19 cellular contexts compared by ENCODE assay signal in genomic region chr15:73986055-73986775, GRCh38. TPM values are rescaled to one million over a fixed set of nuclear protein-coding genes. Genes with fewer than 3 reads are reported as not detected.
A peak's percentile ranks its signal among the peaks of the same experiment; 100 is the strongest.
DNase-seq lines count a peak whose midpoint lies in the region; ATAC-seq, FAIRE-seq and TF ChIP-seq lines count a peak whose summit lies in the region.
"Had no signal": no experiment of that assay in that cellular context is flagged by ENCODE, and none has a peak within 500 bp of the region (broad histone marks: within the 10 kb centered on the region; RNA-seq: fewer than 3 reads in every experiment).

No MANE protein-coding gene starts in this region.

- H2AK5ac ChIP-seq in H9 (ENCODE audit: insufficient read length, low read length): no peak overlapping the region

- POLR2A ChIA-PET in naive thymus-derived CD8-positive, alpha-beta T cell (lab: Charles Lee): interaction anchor here (1.0 to 2.5 kb wide), 2 partner anchors 8 to 25 kb away, joined by 3 to 12 read pairs; partner anchors contain the start of gene PML

- H3K23ac ChIP-seq in H9 (ENCODE audit: insufficient read length, low read depth, low read length): no peak overlapping the region

- TF ChIP-seq POLR2A in esophagus muscularis mucosa (IDR thresholded peaks at IDR 0.05; ENCODE audit: low read depth): no peak

- no peak overlapping the region for H2AFZ ChIP-seq in H9 (ENCODE audit: low read length)

- no peak overlapping the region; a peak in 1 of 5 replicates for H3K4me3 Mint-ChIP-seq in H9
- H3K4me3 Mint-ChIP-seq in naive thymus-derived CD8-positive, alpha-beta T cell: peak overlapping the region in 1 of 10 donors; percentile 64
- H3K4me3 Mint-ChIP-seq: activated naive CD8-positive, alpha-beta T cell; CD14-positive monocyte had no signal

- no peak overlapping the region for H4K5ac ChIP-seq in H9 (ENCODE audit: insufficient read length, low read depth, low read length)

- no peak overlapping the region for H2BK5ac ChIP-seq in H9 (ENCODE audit: insufficient read length, low read length)

- no peaks in the 10 kb centered on the region for H3K9me3 ChIP-seq in BLaER1
- no peaks in the 10 kb centered on the region for H3K9me3 ChIP-seq in H9 (ENCODE audit: control insufficient read depth, low read depth, low read length)
- no peaks in the 10 kb centered on the region for H3K9me3 ChIP-seq in esophagus muscularis mucosa

- no peaks in the 10 kb centered on the region for H3K36me3 Mint-ChIP-seq in H9 (ENCODE audit: insufficient read depth in 1 of 3, low read depth in 3 of 3)
- H3K36me3 Mint-ChIP-seq in naive thymus-derived CD8-positive, alpha-beta T cell: peaks cover 0 to 21% (median 6%) of the 10 kb centered on the region in 3 donors

- no peak for TF ChIP-seq EP300 in esophagus muscularis mucosa (IDR thresholded peaks at IDR 0.05)

- H3K4me2 ChIP-seq in BLaER1 (0 out of 2 replicates have a peak overlapping the region, but pooled peaks have one; percentile 84), H9 (ENCODE audit: insufficient read depth, insufficient read length, low read length) (no peak overlapping the region)

- no peak overlapping the region for H2BK120ac ChIP-seq in H9 (ENCODE audit: low read depth, low read length, poor library complexity, severe bottlenecking)

- H3K18ac ChIP-seq in H9 (ENCODE audit: insufficient read length, low read depth, low read length): no peak overlapping the region

- DNase-seq in H9 (no peak), esophagus muscularis mucosa (ENCODE audit: extremely low spot score) (no peak), posterior vena cava (ENCODE audit: low spot score) (peak; percentile 64), 8988T (no peak), frontal cortex (ENCODE audit: low spot score in 2 of 2) (no peak)
- no peak for DNase-seq in naive thymus-derived CD8-positive, alpha-beta T cell
- DNase-seq: activated CD8-positive, alpha-beta memory T cell treated with anti-CD3 and anti-CD28 coated beads for 24 hours; EL; NCI-H146; NCI-H526 treated with DMSO at 0.1 percent for 48 hours; retina; stimulated activated CD4-positive, alpha-beta T cell treated with anti-CD3 and anti-CD28 coated beads, Interleukin-4, amount 100 ng/mL, for 1 hour; T1000 had no signal

- H3K4me1 ChIP-seq in BLaER1: peaks cover 65% of the 10 kb centered on the region
- H3K4me1 ChIP-seq in H9 (ENCODE audit: insufficient read depth, low read length): no peaks in the 10 kb centered on the region
- H3K4me1 ChIP-seq in esophagus muscularis mucosa: peaks cover 99 to 100% (median 100%) of the 10 kb centered on the region in 4 donors

- H3K27ac ChIP-seq in BLaER1: no peak overlapping the region
- no peak overlapping the region for H3K27ac ChIP-seq in H9 (ENCODE audit: insufficient read length, low read depth, low read length)
- peak overlapping the region; percentile 85 to 97 (median 85) for H3K27ac ChIP-seq in esophagus muscularis mucosa (replicated peaks in 1 of 4)

- no peak for ATAC-seq in HG03095 (IDR thresholded peaks at IDR 0.05; ENCODE audit: unreplicated experiment)
- no peak for ATAC-seq in naive thymus-derived CD8-positive, alpha-beta T cell
- ATAC-seq: esophagus mucosa, GM12878 had no signal

- H3K36me3 ChIP-seq in BLaER1: no peaks in the 10 kb centered on the region
- peaks cover 0 to 44% (median 23%) of the 10 kb centered on the region in 4 donors for H3K36me3 ChIP-seq in esophagus muscularis mucosa

- TF ChIP-seq CTCF in H9 (conservative IDR thresholded peaks at IDR 0.05): no peak
- TF ChIP-seq CTCF in esophagus muscularis mucosa (IDR thresholded peaks at IDR 0.05): no peak

- H3K4me1 Mint-ChIP-seq in H9: peaks cover 3 to 5% of the 10 kb centered on the region in 2 experiments; a peak in 3 of 4 replicates
- H3K4me1 Mint-ChIP-seq in naive thymus-derived CD8-positive, alpha-beta T cell: peaks cover 25 to 71% (median 42%) of the 10 kb centered on the region in 4 donors

- H3K23me2 ChIP-seq in H9 (ENCODE audit: insufficient read length, low read depth, low read length, poor library complexity, severe bottlenecking): no peaks in the 10 kb centered on the region

- intact Hi-C loops in esophagus muscularis mucosa (cut with DNase I) (no loop called here), posterior vena cava (cut with DNase I) (loop anchor here in 1 of 2 donors (5.0 to 10.0 kb wide), 2 partner anchors 61 to 329 kb away; no protein-coding TSS in a partner anchor)

- H3K4me3 ChIP-seq in BLaER1: no peak overlapping the region
- no peak overlapping the region for H3K4me3 ChIP-seq in esophagus muscularis mucosa
- H3K4me3 ChIP-seq: GM12878 had no signal

- H3K9me3 Mint-ChIP-seq in H9: no peaks in the 10 kb centered on the region
- no peaks in the 10 kb centered on the region for H3K9me3 Mint-ChIP-seq in naive thymus-derived CD8-positive, alpha-beta T cell
- H3K9me3 Mint-ChIP-seq: CD14-positive monocyte had no signal

- FAIRE-seq in frontal cortex (lab: Jason Lieb, UNC): no peak
- FAIRE-seq: GM12878 had no signal

- peaks cover 4% of the 10 kb centered on the region for H3K27me3 Mint-ChIP-seq in H9 (ENCODE audit: low read depth)
- no peaks in the 10 kb centered on the region for H3K27me3 Mint-ChIP-seq in naive thymus-derived CD8-positive, alpha-beta T cell
- H3K27me3 Mint-ChIP-seq: activated naive CD8-positive, alpha-beta T cell had no signal

- H4K20me1 ChIP-seq in BLaER1: peaks cover 45% of the 10 kb centered on the region
- H4K20me1 ChIP-seq in H9 (ENCODE audit: control insufficient read depth, insufficient read depth, insufficient read length): no peaks in the 10 kb centered on the region

- no peaks in the 10 kb centered on the region for H3K79me1 ChIP-seq in H9 (ENCODE audit: insufficient read depth, low read depth, low read length, poor library complexity, severe bottlenecking)

- H3K27me3 ChIP-seq in BLaER1: peaks cover 6% of the 10 kb centered on the region
- no peaks in the 10 kb centered on the region for H3K27me3 ChIP-seq in H9 (ENCODE audit: insufficient read depth, low read length)
- no peaks in the 10 kb centered on the region for H3K27me3 ChIP-seq in esophagus muscularis mucosa

- H3K9ac ChIP-seq in BLaER1 (no peak overlapping the region), H9 (ENCODE audit: extremely low read depth, insufficient read length, low read length) (no peak overlapping the region)

- H4K8ac ChIP-seq in H9 (replicated peaks; ENCODE audit: insufficient read length, low read depth, low read length): no peak overlapping the region

- H4K91ac ChIP-seq in H9 (ENCODE audit: insufficient read length, low read depth, low read length): no peak overlapping the region

- H2BK20ac ChIP-seq in H9 (ENCODE audit: low read depth, low read length, poor library complexity, severe bottlenecking): no peak overlapping the region

- H3K27ac Mint-ChIP-seq in H9: peak overlapping the region in 2 of 3 experiments; percentile 29 to 32; a peak in 1 of 7 replicates
- peak overlapping the region in 5 of 10 donors; percentile 3 to 89 (median 68) for H3K27ac Mint-ChIP-seq in naive thymus-derived CD8-positive, alpha-beta T cell
- H3K27ac Mint-ChIP-seq: activated naive CD8-positive, alpha-beta T cell had no signal

- no CpG with 5 or more reads among the region's 7 CpGs for WGBS in H9 (ENCODE audit: extremely low coverage, insufficient read length, low lambda C conversion rate)
- WGBS in esophagus muscularis mucosa: 62% methylated on average over 7 of the region's 7 CpGs

- H3K4ac ChIP-seq in H9 (ENCODE audit: low read depth, low read length): no peak overlapping the region

- H2BK15ac ChIP-seq in H9 (ENCODE audit: low read depth, low read length): no peak overlapping the region

- H3K14ac ChIP-seq in H9 (ENCODE audit: insufficient read depth, low read length): no peak overlapping the region

- H2BK12ac ChIP-seq in H9 (ENCODE audit: insufficient read length, low read depth, low read length): no peak overlapping the region

- no peak overlapping the region for H3T11ph ChIP-seq in H9 (ENCODE audit: low read length)

- no peak overlapping the region for H3K56ac ChIP-seq in H9 (ENCODE audit: insufficient read length, low read depth, low read length)

- H3K79me2 ChIP-seq in H9 (ENCODE audit: insufficient read depth, low read length): no peaks in the 10 kb centered on the region

RNA-seq across cellular contexts. Expression of gene STOML1, which starts 5.9 kb away (rescaled TPM):
- 2.5 and 2.9 TPM in 2 replicates for total RNA-seq in H9 (2021)
- 10 to 100 TPM in 2 of 4 donors, 1 to 10 TPM in 2; 7.9 to 25.4 (median 14.9) TPM for total RNA-seq in esophagus muscularis mucosa
- total RNA-seq in posterior vena cava: 10 to 100 TPM; 17.3 to 20.1 TPM
- total RNA-seq in naive thymus-derived CD8-positive, alpha-beta T cell: 10 to 100 TPM; 10.4 to 10.8 TPM
- polyA plus RNA-seq in naive thymus-derived CD8-positive, alpha-beta T cell: 10 to 100 TPM in 2 of 3 donors, 1 to 10 TPM in 1; 9.6 to 15.6 (median 12.6) TPM
- total RNA-seq in frontal cortex: 24.1 TPM

RNA-seq across cellular contexts. Expression of gene PML, which starts 8.3 kb away (rescaled TPM):
- total RNA-seq in H9 (2021) (23.6 and 24.6 TPM in 2 replicates), esophagus muscularis mucosa (10 to 100 TPM; 48.0 to 61.6 (median 57.2) TPM), posterior vena cava (10 to 100 TPM; 49.2 to 50.7 TPM), frontal cortex (3.7 TPM)
- total RNA-seq in naive thymus-derived CD8-positive, alpha-beta T cell: 10 to 100 TPM; 53.1 to 57.9 TPM
- 10 to 100 TPM; 12.2 to 26.9 (median 19.7) TPM for polyA plus RNA-seq in naive thymus-derived CD8-positive, alpha-beta T cell

RNA-seq across cellular contexts. Expression of gene LOXL1, which starts 60.0 kb away (rescaled TPM):
- total RNA-seq in H9 (2021) (6.9 and 9.1 TPM in 2 replicates), esophagus muscularis mucosa (10 to 100 TPM; 19.7 to 84.3 (median 39.1) TPM), posterior vena cava (100 to 1,000 TPM in 1 of 2 donors, 10 to 100 TPM in 1; 94.6 to 110 TPM), frontal cortex (2.4 TPM)
- total RNA-seq in naive thymus-derived CD8-positive, alpha-beta T cell: 1 to 10 TPM in 1 of 2 experiments, under 1 TPM in 1; 0.80 to 1.9 TPM
- polyA plus RNA-seq in naive thymus-derived CD8-positive, alpha-beta T cell: 1 to 10 TPM; 1.2 to 2.0 (median 1.3) TPM

Comparison
In these comparisons a context has a peak if more than half of its experiments do, and no peak if none do; other contexts are left out.
1. H3K27ac ChIP-seq: peak in esophagus muscularis mucosa (4 of 4); none in BLaER1 (single experiment) and H9 (single experiment).